In genomic region chr7:67380326-67380725, GRCh38 we compare ENCODE assay signal across 1 cellular context.
TF ChIP-seq lines count a peak whose summit lies in the region.

No MANE protein-coding gene starts in this region.

TF ChIP-seq in A549, 52 proteins besides CTCF, POLR2A, EP300 and RAD21 (continued from another document):
- TF ChIP-seq HMGXB4 (CRISPR knock-in tag; IDR thresholded peaks at IDR 0.05; ENCODE audit: borderline replicate concordance) (no peak), CHD4 (IDR thresholded peaks at IDR 0.05; ENCODE audit: borderline replicate concordance) (no peak), MYC (IDR thresholded peaks at IDR 0.05; ENCODE audit: borderline replicate concordance, low read length) (no peak), BHLHE40 (IDR thresholded peaks at IDR 0.05; ENCODE audit: low read depth, low read length) (no peak), ZNF302 (CRISPR knock-in tag; IDR thresholded peaks at IDR 0.05) (no peak), ZSCAN20 (CRISPR knock-in tag; IDR thresholded peaks at IDR 0.05) (no peak)
